33 cellular contexts compared by ENCODE assay signal in the genomic region with DNA sequence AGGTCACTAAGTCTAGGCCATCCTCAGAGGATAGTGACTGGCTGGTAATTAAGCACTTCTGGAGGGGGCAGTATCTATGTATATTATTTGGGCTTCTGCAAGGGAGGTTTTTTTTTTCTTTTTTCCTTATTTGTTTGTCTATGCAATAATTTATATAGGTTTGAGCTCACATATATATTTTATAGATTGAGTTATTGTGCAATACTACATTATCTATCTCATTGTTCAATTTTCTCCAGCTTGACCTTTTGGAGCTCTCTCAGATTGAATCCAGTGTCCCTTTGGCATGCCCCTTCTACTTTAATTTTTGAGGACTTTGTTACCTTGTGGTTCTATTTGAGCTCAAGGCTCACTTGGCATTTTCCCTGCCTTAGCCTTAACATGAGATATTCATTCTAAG.
"Had no signal": no experiment of that assay in that cellular context is flagged by ENCODE, and none has a peak within 500 bp of the region (broad histone marks: within the 10 kb centered on the region; RNA-seq: fewer than 3 reads in every experiment).

No MANE protein-coding gene starts in this region.

- H3K9me3 ChIP-seq: adrenal gland, ascending aorta, body of pancreas, breast epithelium had no signal

- H3K27ac ChIP-seq: adrenal gland, ascending aorta, body of pancreas, brain microvascular endothelial cell, breast epithelium, cardiac muscle cell had no signal

- DNase-seq: activated effector memory CD4-positive, alpha-beta T cell treated with anti-CD3 and anti-CD28 coated beads, Interleukin-2, amount 50 U/mL, for 16 hours; activated effector memory CD4-positive, alpha-beta T cell treated with Interleukin-2 at 50 U/mL for 16 hours; activated gamma-delta T cell; activated gamma-delta T cell treated with Interleukin-2 at 50 U/mL for 16 hours; activated naive CD4-positive, alpha-beta T cell; activated naive CD4-positive, alpha-beta T cell treated with anti-CD3 and anti-CD28 coated beads for 36 hours; activated naive CD4-positive, alpha-beta T cell treated with anti-CD3 and anti-CD28 coated beads, Interleukin-2, amount 10 ng/mL, durations not matched to agents 7 days and 5 days; activated naive CD4-positive, alpha-beta T cell treated with anti-CD3 and anti-CD28 coated beads, Interleukin-2, amount 50 U/mL, for 16 hours; activated naive CD4-positive, alpha-beta T cell treated with Interleukin-2 at 50 U/mL for 16 hours; activated naive CD8-positive, alpha-beta T cell treated with anti-CD3 and anti-CD28 coated beads for 36 hours; activated naive CD8-positive, alpha-beta T cell treated with anti-CD3 and anti-CD28 coated beads, Interleukin-2, amount 10 ng/mL, durations not matched to agents 7 days and 5 days; activated naive CD8-positive, alpha-beta T cell treated with anti-CD3 and anti-CD28 coated beads, Interleukin-2, amount 50 U/mL, for 24 hours; activated T-cell treated with anti-CD3 and anti-CD28 coated beads, Interleukin-2, amount 50 U/mL, for 24 hours; activated T-cell treated with anti-CD3 and anti-CD28 coated beads, Interleukin-2, amount 50 U/mL, for 4 hours; activated T-cell treated with anti-CD3 and anti-CD28 coated beads, Interleukin-2, amount 50 U/mL, for 48 hours; activated T-cell treated with anti-CD3 and anti-CD28 coated beads, Interleukin-2, amount 50 U/mL, for 72 hours; adrenal gland; amniotic stem cell; amygdala; anterior cingulate cortex; aorta; body of pancreas; brain microvascular endothelial cell; caudate nucleus; central memory CD4-positive, alpha-beta T cell; cerebellar nuclear complex had no signal

- ATAC-seq: activated naive CD4-positive, alpha-beta T cell treated with anti-CD3 and anti-CD28 coated beads, Interleukin-2, amount 50 U/mL, for 72 hours; activated naive CD8-positive, alpha-beta T cell treated with anti-CD3 and anti-CD28 coated beads, Interleukin-2, amount 50 U/mL, for 24 hours; activated T-cell treated with anti-CD3 and anti-CD28 coated beads, Interleukin-2, amount 50 U/mL, for 4 hours; activated T-cell treated with anti-CD3 and anti-CD28 coated beads, Interleukin-2, amount 50 U/mL, for 72 hours; activated T-helper 17 cell treated with anti-CD3 and anti-CD28 coated beads, Interleukin-2, amount 50 U/mL, for 72 hours; body of pancreas had no signal

- H3K4me1 ChIP-seq: adrenal gland, ascending aorta, body of pancreas, breast epithelium had no signal

- H3K27me3 ChIP-seq: adrenal gland, ascending aorta, body of pancreas, brain microvascular endothelial cell, breast epithelium, cardiac muscle cell had no signal

- H3K36me3 ChIP-seq: adrenal gland, ascending aorta, brain microvascular endothelial cell, breast epithelium, cardiac muscle cell had no signal

- H3K4me3 ChIP-seq: adrenal gland, ascending aorta, body of pancreas, breast epithelium, cardiac muscle cell had no signal

- FAIRE-seq: astrocyte, bronchial epithelial cell had no signal
